ENCODE assay signal across 25 cellular contexts in genomic region chr6:169802790-169803189, GRCh38. TPM values are rescaled to one million over a fixed set of nuclear protein-coding genes. Genes with fewer than 3 reads are reported as not detected.
DNase-seq lines count a peak whose midpoint lies in the region; ATAC-seq, FAIRE-seq and TF ChIP-seq lines count a peak whose summit lies in the region.
"Had no signal": no experiment of that assay in that cellular context is flagged by ENCODE, and none has a peak within 500 bp of the region (broad histone marks: within the 10 kb centered on the region; RNA-seq: fewer than 3 reads in every experiment).

No MANE protein-coding gene starts in this region.

- POLR2A ChIA-PET in activated naive CD8-positive, alpha-beta T cell treated with anti-CD3 and anti-CD28 coated beads, Interleukin-2, amount 10 ng/mL, durations not matched to agents 7 days and 5 days (lab: Charles Lee): interaction anchor here (1.1 to 1.2 kb wide), 2 partner anchors 51 to 285 kb away, joined by 3 to 4 read pairs; partner anchors contain the start of genes DYNLT2 and ERMARD

- ATAC-seq in activated naive CD8-positive, alpha-beta T cell treated with anti-CD3 and anti-CD28 coated beads, Interleukin-2, amount 10 ng/mL, durations not matched to agents 7 days and 5 days (ENCODE audit: low read depth): no peak
- ATAC-seq in activated naive CD8-positive, alpha-beta T cell treated with anti-CD3 and anti-CD28 coated beads, Interleukin-2, amount 50 U/mL, for 24 hours: no peak
- ATAC-seq in body of pancreas: no peak
- ATAC-seq: HCT116, left colon, mucosa of descending colon had no signal

- no peaks in the 10 kb centered on the region for H3K36me3 Mint-ChIP-seq in activated naive CD8-positive, alpha-beta T cell treated with anti-CD3 and anti-CD28 coated beads, Interleukin-2, amount 10 ng/mL, durations not matched to agents 7 days and 5 days
- H3K36me3 Mint-ChIP-seq in activated naive CD8-positive, alpha-beta T cell treated with anti-CD3 and anti-CD28 coated beads, Interleukin-2, amount 50 U/mL, for 24 hours (ENCODE audit: low read depth): no peaks in the 10 kb centered on the region
- H3K36me3 Mint-ChIP-seq in immature natural killer cell: peaks cover 0 to 4% (median 0%) of the 10 kb centered on the region in 3 donors
- H3K36me3 Mint-ChIP-seq: IgD-negative memory B cell had no signal

- TF ChIP-seq POLR2A in NB4 (IDR thresholded peaks at IDR 0.05; ENCODE audit: extremely low read depth, insufficient read length): no peak
- no peak for TF ChIP-seq POLR2A in body of pancreas (IDR thresholded peaks at IDR 0.05)

- no peak for TF ChIP-seq CTCF in NB4 (IDR thresholded peaks at IDR 0.05; ENCODE audit: low read depth, low read length)
- no peak for TF ChIP-seq CTCF in body of pancreas (IDR thresholded peaks at IDR 0.05)

- H3K36me3 ChIP-seq in small intestine (ENCODE audit: control insufficient read depth in 2 of 2, insufficient read depth in 2 of 2, low read length in 2 of 2): no peaks in the 10 kb centered on the region
- H3K36me3 ChIP-seq in body of pancreas (replicated peaks in 1 of 2; ENCODE audit: insufficient read depth in 1 of 2, low read depth in 2 of 2): no peaks in the 10 kb centered on the region
- H3K36me3 ChIP-seq: thoracic aorta had no signal

- no peak for DNase-seq in activated naive CD8-positive, alpha-beta T cell treated with anti-CD3 and anti-CD28 coated beads, Interleukin-2, amount 10 ng/mL, durations not matched to agents 7 days and 5 days
- no peak for DNase-seq in activated naive CD8-positive, alpha-beta T cell treated with anti-CD3 and anti-CD28 coated beads, Interleukin-2, amount 50 U/mL, for 24 hours
- peak; percentile 15 for DNase-seq in NB4 (ENCODE audit: low read depth)
- DNase-seq in immature natural killer cell: no peak
- no peak for DNase-seq in NCI-H128 (lab: John Stamatoyannopoulos, UW; ENCODE audit: unreplicated experiment)
- no peak for DNase-seq in NCI-H524 (lab: John Stamatoyannopoulos, UW)
- DNase-seq in small intestine: no peak
- DNase-seq in body of pancreas: no peak
- DNase-seq: activated CD4-positive, alpha-beta T cell treated with anti-CD3 and anti-CD28 coated beads for 48 hours; CD4-positive, CD25-positive, alpha-beta regulatory T cell; cortex of kidney; effector memory CD4-positive, alpha-beta T cell; left colon; mucosa of descending colon; NCI-H1436; NCI-H226; NCI-H69; stimulated activated naive CD8-positive, alpha-beta T cell treated with anti-CD3 and anti-CD28 coated beads, Interleukin-15, Interleukin-2, amounts not matched to agents 100 U/mL and 50 U/mL, for 24 hours; SW 1271 had no signal

- peaks cover 41% of the 10 kb centered on the region for H3K4me1 Mint-ChIP-seq in activated naive CD8-positive, alpha-beta T cell treated with anti-CD3 and anti-CD28 coated beads, Interleukin-2, amount 10 ng/mL, durations not matched to agents 7 days and 5 days
- peaks cover 53% of the 10 kb centered on the region for H3K4me1 Mint-ChIP-seq in activated naive CD8-positive, alpha-beta T cell treated with anti-CD3 and anti-CD28 coated beads, Interleukin-2, amount 50 U/mL, for 24 hours
- H3K4me1 Mint-ChIP-seq in immature natural killer cell: peaks cover 49 to 53% of the 10 kb centered on the region in 2 donors

- WGBS in small intestine, 3 donors: 89 to 95% (median 94%) methylated on average over 9 of the region's 9 CpGs
- WGBS in body of pancreas, 2 donors: 81 to 89% methylated on average over 9 of the region's 9 CpGs

- peaks cover 62% of the 10 kb centered on the region for H3K27me3 Mint-ChIP-seq in activated naive CD8-positive, alpha-beta T cell treated with anti-CD3 and anti-CD28 coated beads, Interleukin-2, amount 10 ng/mL, durations not matched to agents 7 days and 5 days
- H3K27me3 Mint-ChIP-seq in activated naive CD8-positive, alpha-beta T cell treated with anti-CD3 and anti-CD28 coated beads, Interleukin-2, amount 50 U/mL, for 24 hours: peaks cover 53% of the 10 kb centered on the region
- peaks cover 42 to 50% (median 45%) of the 10 kb centered on the region in 3 donors for H3K27me3 Mint-ChIP-seq in immature natural killer cell (ENCODE audit: low read depth in 3 of 3)

- H3K9me3 ChIP-seq in small intestine (ENCODE audit: control insufficient read depth, low read depth): no peaks in the 10 kb centered on the region
- H3K9me3 ChIP-seq in body of pancreas: no peaks in the 10 kb centered on the region
- H3K9me3 ChIP-seq: mucosa of descending colon, thoracic aorta had no signal

- H3K27me3 ChIP-seq in small intestine (ENCODE audit: control insufficient read depth in 2 of 2, insufficient read depth in 2 of 2, low read length in 2 of 2) (no peaks in the 10 kb centered on the region), body of pancreas (no peaks in the 10 kb centered on the region)

- intact Hi-C loops in body of pancreas (cut with DNase I): no loop called here

- H3K27ac Mint-ChIP-seq in activated naive CD8-positive, alpha-beta T cell treated with anti-CD3 and anti-CD28 coated beads, Interleukin-2, amount 10 ng/mL, durations not matched to agents 7 days and 5 days: no peak overlapping the region
- H3K27ac Mint-ChIP-seq in activated naive CD8-positive, alpha-beta T cell treated with anti-CD3 and anti-CD28 coated beads, Interleukin-2, amount 50 U/mL, for 24 hours: no peak overlapping the region
- H3K27ac Mint-ChIP-seq in immature natural killer cell: no peak overlapping the region
- H3K27ac Mint-ChIP-seq: activated T-cell treated with anti-CD3 and anti-CD28 coated beads, Interleukin-2, amount 50 U/mL, for 24 hours; CD4-positive, CD25-positive, alpha-beta regulatory T cell; IgD-negative memory B cell had no signal

- peaks cover 12% of the 10 kb centered on the region for H3K9me3 Mint-ChIP-seq in activated naive CD8-positive, alpha-beta T cell treated with anti-CD3 and anti-CD28 coated beads, Interleukin-2, amount 10 ng/mL, durations not matched to agents 7 days and 5 days
- no peaks in the 10 kb centered on the region for H3K9me3 Mint-ChIP-seq in activated naive CD8-positive, alpha-beta T cell treated with anti-CD3 and anti-CD28 coated beads, Interleukin-2, amount 50 U/mL, for 24 hours
- peaks cover 8 to 22% (median 17%) of the 10 kb centered on the region in 6 donors for H3K9me3 Mint-ChIP-seq in immature natural killer cell
- H3K9me3 Mint-ChIP-seq: activated T-cell treated with anti-CD3 and anti-CD28 coated beads, Interleukin-2, amount 50 U/mL, for 24 hours; CD4-positive, CD25-positive, alpha-beta regulatory T cell; IgD-negative memory B cell had no signal

- H3K27ac ChIP-seq in small intestine (ENCODE audit: low read depth in 1 of 2, low read length in 1 of 2) (no peak overlapping the region), body of pancreas (no peak overlapping the region)
- H3K27ac ChIP-seq: thoracic aorta had no signal

- H3K4me3 ChIP-seq in NB4 (ENCODE audit: low read depth, low read length) (no peak overlapping the region), small intestine (ENCODE audit: low read depth in 1 of 2, low read length in 2 of 2) (no peak overlapping the region), body of pancreas (no peak overlapping the region)
- H3K4me3 ChIP-seq: mucosa of descending colon, thoracic aorta had no signal

- FAIRE-seq in small intestine (lab: Jason Lieb, UNC): no peak
- FAIRE-seq: A204.1, astrocyte had no signal

- peaks cover 0 to 3% of the 10 kb centered on the region in 2 donors for H3K4me1 ChIP-seq in small intestine (ENCODE audit: control insufficient read depth in 2 of 2, insufficient read depth in 1 of 2, low read depth in 1 of 2, low read length in 1 of 2)
- peaks cover 36% of the 10 kb centered on the region for H3K4me1 ChIP-seq in body of pancreas

- H3K4me3 Mint-ChIP-seq in activated naive CD8-positive, alpha-beta T cell treated with anti-CD3 and anti-CD28 coated beads, Interleukin-2, amount 10 ng/mL, durations not matched to agents 7 days and 5 days: peak overlapping the region; percentile 35
- no peak overlapping the region for H3K4me3 Mint-ChIP-seq in activated naive CD8-positive, alpha-beta T cell treated with anti-CD3 and anti-CD28 coated beads, Interleukin-2, amount 50 U/mL, for 24 hours
- peak overlapping the region in 4 of 5 donors; percentile 33 to 67 (median 57) for H3K4me3 Mint-ChIP-seq in immature natural killer cell
- H3K4me3 Mint-ChIP-seq: activated T-cell treated with anti-CD3 and anti-CD28 coated beads, Interleukin-2, amount 50 U/mL, for 24 hours; CD4-positive, CD25-positive, alpha-beta regulatory T cell had no signal

RNA-seq across cellular contexts. Expression of gene ERMARD, which starts 51.4 kb away (rescaled TPM):
- total RNA-seq in activated naive CD8-positive, alpha-beta T cell treated with anti-CD3 and anti-CD28 coated beads, Interleukin-2, amount 10 ng/mL, durations not matched to agents 7 days and 5 days: 10 to 100 TPM; 33.9 to 36.4 TPM
- 10 to 100 TPM in 1 of 3 donors, 1 to 10 TPM in 2; 4.2 to 11.6 (median 10.0) TPM for polyA plus RNA-seq in immature natural killer cell
- 10 to 100 TPM; 20.5 to 55.9 (median 41.9) TPM for polyA plus RNA-seq in small intestine
- 10 to 100 TPM in 1 of 2 donors, 1 to 10 TPM in 1; 8.6 to 12.2 TPM for total RNA-seq in body of pancreas

RNA-seq across cellular contexts. Expression of gene DYNLT2, which starts 51.4 kb away (rescaled TPM):
- total RNA-seq in activated naive CD8-positive, alpha-beta T cell treated with anti-CD3 and anti-CD28 coated beads, Interleukin-2, amount 10 ng/mL, durations not matched to agents 7 days and 5 days: 1 to 10 TPM; 2.3 to 2.9 TPM
- polyA plus RNA-seq in immature natural killer cell (under 1 TPM; 0.21 to 0.68 (median 0.40) TPM), small intestine (1 to 10 TPM in 2 of 3 donors, under 1 TPM in 1; 0.89 to 1.6 (median 1.4) TPM)
- 1 to 10 TPM; 1.3 to 3.6 TPM for total RNA-seq in body of pancreas
